Comparison of ENCODE assay signal across 7 cellular contexts in the genomic region with DNA sequence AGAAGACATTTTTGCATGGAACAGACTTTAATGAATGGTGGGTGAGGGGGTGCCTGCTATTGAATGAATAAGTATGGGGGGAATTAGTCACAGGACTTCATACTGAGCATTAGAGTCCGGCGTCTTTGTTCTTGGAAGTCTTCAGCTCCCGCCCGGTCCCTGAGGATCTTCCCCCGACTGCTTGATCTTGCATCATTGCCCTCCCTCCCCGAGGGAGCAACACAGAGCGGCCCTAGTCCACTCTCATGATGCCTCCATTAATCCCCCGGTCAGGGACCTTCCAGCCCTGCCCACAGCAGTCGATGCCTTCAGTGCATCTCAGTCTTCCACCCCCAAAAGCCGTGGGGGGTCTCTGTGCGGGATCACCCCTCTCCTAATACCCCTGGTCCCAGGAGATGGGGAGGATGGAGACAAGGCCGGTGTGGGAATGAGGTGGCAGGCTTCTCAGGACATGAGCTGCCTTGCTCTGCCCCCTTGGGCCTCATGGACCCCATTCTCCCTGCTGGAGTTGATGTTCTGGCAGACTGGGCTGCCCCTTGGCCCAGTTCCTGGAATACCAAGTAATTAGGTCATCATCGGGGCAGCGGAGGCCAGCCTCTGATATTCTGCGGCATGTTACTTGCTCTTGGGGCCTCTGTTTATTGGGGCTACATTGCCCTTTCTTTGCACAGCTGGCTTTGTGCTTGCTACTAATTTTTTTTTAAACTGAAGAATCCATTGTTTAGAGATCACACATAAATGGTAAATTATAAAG.
DNase-seq lines count a peak whose midpoint lies in the region; ATAC-seq and TF ChIP-seq lines count a peak whose summit lies in the region.
"Not testable (repeated sequence)": the region's sequence is repeated elsewhere in the genome, so short reads cannot be mapped to it uniquely, and the experiment has no call there.

No MANE protein-coding gene starts in this region.

- H3K27ac ChIP-seq in brain microvascular endothelial cell, cardiac muscle cell, left lung: not testable (repeated sequence)

- DNase-seq in Daoy (ENCODE audit: low read depth) (peak; percentile 64), MG63 (peak; percentile 23), brain microvascular endothelial cell (peak; percentile 26), fibroblast of peridontal ligament (ENCODE audit: extremely low read depth) (peak; percentile 18), cardiac muscle cell (ENCODE audit: low read depth in 1 of 2, low spot score in 1 of 2) (peak; percentile 0 to 77), retina (peak; percentile 20)
- not testable (repeated sequence) for DNase-seq in left lung

- intact Hi-C loops in left lung (cut with DNase I) = not testable (repeated sequence)

- H3K27me3 ChIP-seq in MG63; brain microvascular endothelial cell (replicated peaks); cardiac muscle cell; left lung: not testable (repeated sequence)

- H3K9me3 ChIP-seq in MG63; cardiac muscle cell (ENCODE audit: low read depth); left lung: not testable (repeated sequence)

- peak; percentile 14 for ATAC-seq in left lung

- not testable (repeated sequence) for H3K36me3 ChIP-seq in MG63; brain microvascular endothelial cell (replicated peaks); cardiac muscle cell; left lung

- H3K4me3 ChIP-seq in MG63; brain microvascular endothelial cell (ENCODE audit: low read depth, low read length); cardiac muscle cell; left lung: not testable (repeated sequence)

- TF ChIP-seq CTCF in brain microvascular endothelial cell (IDR thresholded peaks at IDR 0.05; ENCODE audit: low read depth, low read length, missing control alignments); cardiac muscle cell (IDR thresholded peaks at IDR 0.05; ENCODE audit: low read depth, low read length); left lung (IDR thresholded peaks at IDR 0.05): not testable (repeated sequence)

- in situ Hi-C loops in brain microvascular endothelial cell (cut with HindIII; ENCODE audit: low pct_ligation_motif_present, low sequenced_read_pairs) = not testable (repeated sequence)

- not testable (repeated sequence) for H3K4me1 ChIP-seq in cardiac muscle cell (ENCODE audit: low read depth); left lung
